ENCODE assay signal across 8 cellular contexts in genomic region chrX:153635788-153636668, GRCh38. TPM values are rescaled to one million over a fixed set of nuclear protein-coding genes. Genes with fewer than 3 reads are reported as not detected.
A peak's percentile ranks its signal among the peaks of the same experiment; 100 is the strongest.
DNase-seq lines count a peak whose midpoint lies in the region; ATAC-seq and TF ChIP-seq lines count a peak whose summit lies in the region.

No MANE protein-coding gene starts in this region.

- POLR2A ChIA-PET in MCF 10A (lab: Yijun Ruan, JAX) = interaction anchor here (1.1 kb wide), 1 partner anchor 10 kb away, joined by 3 read pairs; no protein-coding TSS in a partner anchor

- H3K27me3 Mint-ChIP-seq in MCF 10A (ENCODE audit: insufficient read depth, unreplicated experiment) (peaks cover 21% of the 10 kb centered on the region), nephron (ENCODE audit: low read depth) (peaks cover under 1% of the 10 kb centered on the region)

- H3K4me1 Mint-ChIP-seq in MCF 10A (ENCODE audit: insufficient read depth, unreplicated experiment) (no peaks in the 10 kb centered on the region), nephron (peaks cover 19% of the 10 kb centered on the region)

- ATAC-seq in HG03457 (IDR thresholded peaks at IDR 0.05; ENCODE audit: unreplicated experiment) (no peak), HG03521 (IDR thresholded peaks at IDR 0.05; ENCODE audit: unreplicated experiment) (no peak), GM18511 (IDR thresholded peaks at IDR 0.05; ENCODE audit: unreplicated experiment) (no peak)

- H3K27me3 ChIP-seq in breast epithelium = peaks cover 0 to 89% of the 10 kb centered on the region in 2 donors

- H3K9me3 ChIP-seq in breast epithelium = peaks cover 4 to 13% of the 10 kb centered on the region in 2 donors

- no TSS peak for BruUV-seq in MCF 10A (replicated peaks; lab: Mats Ljungman, UMichigan)

- CTCF ChIA-PET in MCF 10A (lab: Yijun Ruan, JAX) = interaction anchor here (0.6 to 1.2 kb wide), 5 partner anchors 18 to 59 kb away, joined by 3 to 5 read pairs (median 4); no protein-coding TSS in a partner anchor

- TF ChIP-seq CTCF in MCF 10A (IDR thresholded peaks at IDR 0.05; ENCODE audit: unreplicated experiment) (peak; percentile 33), breast epithelium (IDR thresholded peaks at IDR 0.05) (peak in 1 of 3 donors; percentile 8), nephron (IDR thresholded peaks at IDR 0.05; ENCODE audit: unreplicated experiment in 3 of 3) (peak in 2 of 3 experiments; percentile 12 to 13)

- H3K36me3 ChIP-seq in breast epithelium = no peaks in the 10 kb centered on the region

- intact Hi-C loops in MCF 10A (cut with micrococcal nuclease) = no loop called here
- intact Hi-C loops in breast epithelium (cut with DNase I; ENCODE audit: low total_unique reads) = no loop called here

- H3K36me3 Mint-ChIP-seq in MCF 10A (ENCODE audit: insufficient read depth, unreplicated experiment) = no peaks in the 10 kb centered on the region
- H3K36me3 Mint-ChIP-seq in nephron (ENCODE audit: low read depth) = peaks cover 4% of the 10 kb centered on the region

- TF ChIP-seq POLR2A in breast epithelium (IDR thresholded peaks at IDR 0.05) = no peak

- H3K4me3 Mint-ChIP-seq in MCF 10A (ENCODE audit: unreplicated experiment) (no peak overlapping the region), nephron (no peak overlapping the region)

- no peak overlapping the region for H3K27ac ChIP-seq in breast epithelium

- DNase-seq in MCF 10A (ENCODE audit: unreplicated experiment) (peak; percentile 48), breast epithelium (ENCODE audit: low spot score in 2 of 2) (no peak), MV-4-11 (lab: John Stamatoyannopoulos, UW) (peak; percentile 34), astrocyte of the hippocampus (ENCODE audit: low read depth, low spot score) (peak; percentile 42)

- H3K9me3 Mint-ChIP-seq in MCF 10A (ENCODE audit: unreplicated experiment) (peaks cover 8% of the 10 kb centered on the region), nephron (peaks cover 17% of the 10 kb centered on the region)

- no peak overlapping the region for H3K4me3 ChIP-seq in breast epithelium

- H3K27ac Mint-ChIP-seq in MCF 10A (ENCODE audit: low read depth, unreplicated experiment) = no peak overlapping the region
- no peak overlapping the region for H3K27ac Mint-ChIP-seq in nephron

- no peaks in the 10 kb centered on the region for H3K4me1 ChIP-seq in breast epithelium

RNA-seq across cellular contexts. Expression of gene DUSP9, which starts 11.0 kb away (rescaled TPM):
- total RNA-seq in MCF 10A (2022) (not detected in 2 replicates), breast epithelium (under 1 TPM in 2 of 3 donors, not detected in 1; 0.33 to 0.73 TPM)

RNA-seq across cellular contexts. Expression of gene CCNQ, which starts 37.1 kb away (rescaled TPM):
- total RNA-seq in MCF 10A (2022) (20.9 and 21.7 TPM in 2 replicates), breast epithelium (10 to 100 TPM; 23.9 to 42.6 (median 39.7) TPM)

RNA-seq across cellular contexts. Expression of gene PNCK, which starts 37.6 kb away (rescaled TPM):
- not detected in 2 replicates for total RNA-seq in MCF 10A (2022)
- total RNA-seq in breast epithelium = 1 to 10 TPM in 1 of 3 donors, under 1 TPM in 2; 0.48 to 1.3 (median 0.73) TPM

RNA-seq across cellular contexts. Expression of gene SLC6A8, which starts 51.7 kb away (rescaled TPM):
- total RNA-seq in MCF 10A (2022) (59.9 and 66.6 TPM in 2 replicates), breast epithelium (10 to 100 TPM in 2 of 3 donors, 1 to 10 TPM in 1; 7.6 to 40.8 (median 18.4) TPM)

Comparison
In these comparisons a context has a peak if more than half of its experiments do, and no peak if none do; other contexts are left out.
1. DNase-seq: peak in MCF 10A (single experiment), MV-4-11 (single experiment) and astrocyte of the hippocampus (single experiment); none in breast epithelium (0 of 2).